9 cellular contexts compared by ENCODE assay signal in genomic region chr10:102501201-102502028, GRCh38. TPM values are rescaled to one million over a fixed set of nuclear protein-coding genes. Genes with fewer than 3 reads are reported as not detected.
DNase-seq lines count a peak whose midpoint lies in the region; ATAC-seq and TF ChIP-seq lines count a peak whose summit lies in the region.
"Had no signal": no experiment of that assay in that cellular context is flagged by ENCODE, and none has a peak within 500 bp of the region (broad histone marks: within the 10 kb centered on the region; RNA-seq: fewer than 3 reads in every experiment).

No MANE protein-coding gene starts in this region.

- TSS peak; percentile 78 for BruUV-seq in Panc1 (replicated peaks; lab: Mats Ljungman, UMichigan)

- peaks cover 11% of the 10 kb centered on the region; the same call in 1 of the 2 replicates for H3K36me3 ChIP-seq in Panc1 (ENCODE audit: control insufficient read depth, insufficient read depth, low read length)

- peak overlapping the region; percentile 93 for H3K27ac ChIP-seq in Panc1 (ENCODE audit: low read length)

- H3K9me3 ChIP-seq in Panc1 (ENCODE audit: control insufficient read depth, insufficient read depth, low read depth, low read length): no peaks in the 10 kb centered on the region

- no peaks in the 10 kb centered on the region for H3K27me3 Mint-ChIP-seq in activated CD4-positive, alpha-beta T cell treated with anti-CD3 and anti-CD28 coated beads for 36 hours
- H3K27me3 Mint-ChIP-seq: activated naive CD8-positive, alpha-beta T cell treated with anti-CD3 and anti-CD28 coated beads, Interleukin-2, amount 50 U/mL, for 24 hours had no signal

- peaks cover 31% of the 10 kb centered on the region for H3K4me1 Mint-ChIP-seq in activated CD4-positive, alpha-beta T cell treated with anti-CD3 and anti-CD28 coated beads for 36 hours

- H3K4me3 Mint-ChIP-seq in activated CD4-positive, alpha-beta T cell treated with anti-CD3 and anti-CD28 coated beads for 36 hours: no peak overlapping the region
- H3K4me3 Mint-ChIP-seq: activated naive CD8-positive, alpha-beta T cell treated with anti-CD3 and anti-CD28 coated beads, Interleukin-2, amount 50 U/mL, for 24 hours had no signal

- intact Hi-C loops in Panc1 (cut with micrococcal nuclease; ENCODE audit: unreplicated experiment): loop anchor here (2.0 to 5.0 kb wide), 2 partner anchors 83 to 141 kb away; partner anchors contain the start of gene TRIM8
- intact Hi-C loops in activated CD4-positive, alpha-beta T cell treated with anti-CD3 and anti-CD28 coated beads for 36 hours (cut with DNase I, micrococcal nuclease): loop anchor here (1.0 to 5.0 kb wide), 25 partner anchors 40 to 1416 kb away; partner anchors contain the start of genes ARL3 (in 2 of the 2), CUEDC2 (in 2 of the 2), NOLC1 (in 2 of the 2) and SFXN2 (in 2 of the 2)

- peaks cover 3% of the 10 kb centered on the region for H3K36me3 Mint-ChIP-seq in activated CD4-positive, alpha-beta T cell treated with anti-CD3 and anti-CD28 coated beads for 36 hours (ENCODE audit: low read depth)

- no peak overlapping the region for H3K27ac Mint-ChIP-seq in activated CD4-positive, alpha-beta T cell treated with anti-CD3 and anti-CD28 coated beads for 36 hours
- H3K27ac Mint-ChIP-seq: activated naive CD8-positive, alpha-beta T cell treated with anti-CD3 and anti-CD28 coated beads, Interleukin-2, amount 50 U/mL, for 24 hours had no signal

- CTCF ChIA-PET in Panc1 (lab: Charles Lee): interaction anchor here (0.6 to 1.2 kb wide), 3 partner anchors 14 to 144 kb away, joined by 3 to 10 read pairs (median 3); no protein-coding TSS in a partner anchor
- CTCF ChIA-PET in activated CD4-positive, alpha-beta T cell treated with anti-CD3 and anti-CD28 coated beads for 36 hours (lab: Charles Lee): interaction anchor here (0.8 to 10.3 kb wide), 10 partner anchors 8 to 271 kb away, joined by 3 to 105 read pairs (median 4); no protein-coding TSS in a partner anchor

- TF ChIP-seq CTCF in Panc1 (IDR thresholded peaks at IDR 0.05) (no peak), fibroblast of the aortic adventitia (IDR thresholded peaks at IDR 0.05; ENCODE audit: insufficient read depth, low read length) (no peak)

- peak; percentile 42 for DNase-seq in ELF-1 (ENCODE audit: low read depth, low spot score)
- no peak for DNase-seq in Panc1 (ENCODE audit: low read depth, low spot score)
- DNase-seq in fibroblast of the aortic adventitia (ENCODE audit: low read depth): no peak
- peak; percentile 11 for DNase-seq in renal cortical epithelial cell (ENCODE audit: low read depth)
- DNase-seq in activated CD4-positive, alpha-beta T cell treated with anti-CD3 and anti-CD28 coated beads for 36 hours: no peak
- no peak for DNase-seq in MV-4-11 (lab: John Stamatoyannopoulos, UW)
- no peak for DNase-seq in DMS114 treated with DMSO at 0.1 percent for 48 hours (lab: John Stamatoyannopoulos, UW; ENCODE audit: unreplicated experiment)

- in situ Hi-C loops in Panc1 (cut with HindIII; ENCODE audit: low pct_unique_long_range_greater_than_20kb, low sequenced_read_pairs): loop anchor here (10.0 kb wide), 1 partner anchor 73 kb away; no protein-coding TSS in a partner anchor

- ATAC-seq in Panc1 (no peak), GM21717 (IDR thresholded peaks at IDR 0.05; ENCODE audit: unreplicated experiment) (no peak)
- no peak for ATAC-seq in activated CD4-positive, alpha-beta T cell treated with anti-CD3 and anti-CD28 coated beads for 36 hours

- peaks cover 20% of the 10 kb centered on the region for H3K4me1 ChIP-seq in Panc1 (ENCODE audit: control insufficient read depth, insufficient read depth, low read length)

- POLR2A ChIA-PET in Panc1 (lab: Charles Lee): interaction anchor here (0.6 kb wide), 1 partner anchor 40 kb away, joined by 4 read pairs; no protein-coding TSS in a partner anchor
- POLR2A ChIA-PET in activated CD4-positive, alpha-beta T cell treated with anti-CD3 and anti-CD28 coated beads for 36 hours (lab: Charles Lee): interaction anchor here (0.7 to 0.8 kb wide), 2 partner anchors 30 to 151 kb away, joined by 3 to 4 read pairs; no protein-coding TSS in a partner anchor

- no peaks in the 10 kb centered on the region for H3K27me3 ChIP-seq in Panc1 (ENCODE audit: control insufficient read depth, insufficient read depth, low read length)

- H3K4me3 ChIP-seq in Panc1 (ENCODE audit: low read depth in 2 of 2, low read length in 2 of 2) (peak overlapping the region; percentile 95 to 99), fibroblast of the aortic adventitia (ENCODE audit: low read depth, low read length) (peak overlapping the region; percentile 80)

- no peaks in the 10 kb centered on the region for H3K9me3 Mint-ChIP-seq in activated CD4-positive, alpha-beta T cell treated with anti-CD3 and anti-CD28 coated beads for 36 hours (ENCODE audit: low read depth)
- H3K9me3 Mint-ChIP-seq: activated naive CD8-positive, alpha-beta T cell treated with anti-CD3 and anti-CD28 coated beads, Interleukin-2, amount 50 U/mL, for 24 hours had no signal

RNA-seq across cellular contexts. Expression of gene ACTR1A, which starts 1.1 kb away (rescaled TPM):
- total RNA-seq in Panc1 (2021; ENCODE audit: unreplicated experiment): 147 TPM
- polyA plus RNA-seq in Panc1 (2012; ENCODE audit: insufficient read length): 133 TPM
- 103 and 105 TPM in 2 replicates for total RNA-seq in fibroblast of the aortic adventitia (ENCODE audit: low replicate concordance)
- total RNA-seq in renal cortical epithelial cell: 145 and 168 TPM in 2 replicates
- 10 to 100 TPM; 51.1 to 53.3 TPM for total RNA-seq in activated CD4-positive, alpha-beta T cell treated with anti-CD3 and anti-CD28 coated beads for 36 hours

RNA-seq across cellular contexts. Expression of gene SUFU, which starts 2.4 kb away (rescaled TPM):
- total RNA-seq in Panc1 (2021; ENCODE audit: unreplicated experiment): 9.5 TPM
- polyA plus RNA-seq in Panc1 (2012; ENCODE audit: insufficient read length): 10.9 TPM
- total RNA-seq in fibroblast of the aortic adventitia (ENCODE audit: low replicate concordance): 3.3 and 4.8 TPM in 2 replicates
- 0.69 and 8.1 TPM in 2 replicates for total RNA-seq in renal cortical epithelial cell
- 1 to 10 TPM; 8.4 to 9.5 TPM for total RNA-seq in activated CD4-positive, alpha-beta T cell treated with anti-CD3 and anti-CD28 coated beads for 36 hours

RNA-seq across cellular contexts. Expression of gene C10orf95, which starts 50.1 kb away (rescaled TPM):
- total RNA-seq in Panc1 (2021; ENCODE audit: unreplicated experiment) (0.21 TPM), fibroblast of the aortic adventitia (ENCODE audit: low replicate concordance) (not detected in 2 replicates), renal cortical epithelial cell (0.25 and 1.6 TPM in 2 replicates)
- 1.2 TPM for polyA plus RNA-seq in Panc1 (2012; ENCODE audit: insufficient read length)
- total RNA-seq in activated CD4-positive, alpha-beta T cell treated with anti-CD3 and anti-CD28 coated beads for 36 hours: under 1 TPM; 0.27 to 0.32 TPM

Comparison
In these comparisons a context has a peak if more than half of its experiments do, and no peak if none do; other contexts are left out.
1. DNase-seq: peak in ELF-1 (single experiment) and renal cortical epithelial cell (single experiment); none in Panc1 (single experiment), fibroblast of the aortic adventitia (single experiment), activated CD4-positive, alpha-beta T cell treated with anti-CD3 and anti-CD28 coated beads for 36 hours (single experiment), MV-4-11 (single experiment) and DMS114 treated with DMSO at 0.1 percent for 48 hours (single experiment).